ENCODE assay signal across 2 cellular contexts in genomic region chr11:77778118-77778517, GRCh38.
TF ChIP-seq lines count a peak whose summit lies in the region.

No MANE protein-coding gene starts in this region.

TF ChIP-seq in GM23338, 12 proteins besides CTCF, POLR2A, EP300 and RAD21:
- TF ChIP-seq NANOG (IDR thresholded peaks at IDR 0.05; ENCODE audit: borderline replicate concordance) = no peak
- no peak for TF ChIP-seq ZNF331 (CRISPR knock-in tag; IDR thresholded peaks at IDR 0.05; ENCODE audit: low read depth)
- TF ChIP-seq, protein P1, sequence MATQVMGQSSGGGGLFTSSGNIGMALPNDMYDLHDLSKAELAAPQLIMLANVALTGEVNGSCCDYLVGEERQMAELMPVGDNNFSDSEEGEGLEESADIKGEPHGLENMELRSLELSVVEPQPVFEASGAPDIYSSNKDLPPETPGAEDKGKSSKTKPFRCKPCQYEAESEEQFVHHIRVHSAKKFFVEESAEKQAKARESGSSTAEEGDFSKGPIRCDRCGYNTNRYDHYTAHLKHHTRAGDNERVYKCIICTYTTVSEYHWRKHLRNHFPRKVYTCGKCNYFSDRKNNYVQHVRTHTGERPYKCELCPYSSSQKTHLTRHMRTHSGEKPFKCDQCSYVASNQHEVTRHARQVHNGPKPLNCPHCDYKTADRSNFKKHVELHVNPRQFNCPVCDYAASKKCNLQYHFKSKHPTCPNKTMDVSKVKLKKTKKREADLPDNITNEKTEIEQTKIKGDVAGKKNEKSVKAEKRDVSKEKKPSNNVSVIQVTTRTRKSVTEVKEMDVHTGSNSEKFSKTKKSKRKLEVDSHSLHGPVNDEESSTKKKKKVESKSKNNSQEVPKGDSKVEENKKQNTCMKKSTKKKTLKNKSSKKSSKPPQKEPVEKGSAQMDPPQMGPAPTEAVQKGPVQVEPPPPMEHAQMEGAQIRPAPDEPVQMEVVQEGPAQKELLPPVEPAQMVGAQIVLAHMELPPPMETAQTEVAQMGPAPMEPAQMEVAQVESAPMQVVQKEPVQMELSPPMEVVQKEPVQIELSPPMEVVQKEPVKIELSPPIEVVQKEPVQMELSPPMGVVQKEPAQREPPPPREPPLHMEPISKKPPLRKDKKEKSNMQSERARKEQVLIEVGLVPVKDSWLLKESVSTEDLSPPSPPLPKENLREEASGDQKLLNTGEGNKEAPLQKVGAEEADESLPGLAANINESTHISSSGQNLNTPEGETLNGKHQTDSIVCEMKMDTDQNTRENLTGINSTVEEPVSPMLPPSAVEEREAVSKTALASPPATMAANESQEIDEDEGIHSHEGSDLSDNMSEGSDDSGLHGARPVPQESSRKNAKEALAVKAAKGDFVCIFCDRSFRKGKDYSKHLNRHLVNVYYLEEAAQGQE (IDR thresholded peaks at IDR 0.05; ENCODE audit: unreplicated experiment) = no peak
- TF ChIP-seq STAT1 (IDR thresholded peaks at IDR 0.05; ENCODE audit: unreplicated experiment) = no peak
- no peak for TF ChIP-seq EZH2phosphoT487 (IDR thresholded peaks at IDR 0.05; ENCODE audit: unreplicated experiment)
- TF ChIP-seq, protein P2, sequence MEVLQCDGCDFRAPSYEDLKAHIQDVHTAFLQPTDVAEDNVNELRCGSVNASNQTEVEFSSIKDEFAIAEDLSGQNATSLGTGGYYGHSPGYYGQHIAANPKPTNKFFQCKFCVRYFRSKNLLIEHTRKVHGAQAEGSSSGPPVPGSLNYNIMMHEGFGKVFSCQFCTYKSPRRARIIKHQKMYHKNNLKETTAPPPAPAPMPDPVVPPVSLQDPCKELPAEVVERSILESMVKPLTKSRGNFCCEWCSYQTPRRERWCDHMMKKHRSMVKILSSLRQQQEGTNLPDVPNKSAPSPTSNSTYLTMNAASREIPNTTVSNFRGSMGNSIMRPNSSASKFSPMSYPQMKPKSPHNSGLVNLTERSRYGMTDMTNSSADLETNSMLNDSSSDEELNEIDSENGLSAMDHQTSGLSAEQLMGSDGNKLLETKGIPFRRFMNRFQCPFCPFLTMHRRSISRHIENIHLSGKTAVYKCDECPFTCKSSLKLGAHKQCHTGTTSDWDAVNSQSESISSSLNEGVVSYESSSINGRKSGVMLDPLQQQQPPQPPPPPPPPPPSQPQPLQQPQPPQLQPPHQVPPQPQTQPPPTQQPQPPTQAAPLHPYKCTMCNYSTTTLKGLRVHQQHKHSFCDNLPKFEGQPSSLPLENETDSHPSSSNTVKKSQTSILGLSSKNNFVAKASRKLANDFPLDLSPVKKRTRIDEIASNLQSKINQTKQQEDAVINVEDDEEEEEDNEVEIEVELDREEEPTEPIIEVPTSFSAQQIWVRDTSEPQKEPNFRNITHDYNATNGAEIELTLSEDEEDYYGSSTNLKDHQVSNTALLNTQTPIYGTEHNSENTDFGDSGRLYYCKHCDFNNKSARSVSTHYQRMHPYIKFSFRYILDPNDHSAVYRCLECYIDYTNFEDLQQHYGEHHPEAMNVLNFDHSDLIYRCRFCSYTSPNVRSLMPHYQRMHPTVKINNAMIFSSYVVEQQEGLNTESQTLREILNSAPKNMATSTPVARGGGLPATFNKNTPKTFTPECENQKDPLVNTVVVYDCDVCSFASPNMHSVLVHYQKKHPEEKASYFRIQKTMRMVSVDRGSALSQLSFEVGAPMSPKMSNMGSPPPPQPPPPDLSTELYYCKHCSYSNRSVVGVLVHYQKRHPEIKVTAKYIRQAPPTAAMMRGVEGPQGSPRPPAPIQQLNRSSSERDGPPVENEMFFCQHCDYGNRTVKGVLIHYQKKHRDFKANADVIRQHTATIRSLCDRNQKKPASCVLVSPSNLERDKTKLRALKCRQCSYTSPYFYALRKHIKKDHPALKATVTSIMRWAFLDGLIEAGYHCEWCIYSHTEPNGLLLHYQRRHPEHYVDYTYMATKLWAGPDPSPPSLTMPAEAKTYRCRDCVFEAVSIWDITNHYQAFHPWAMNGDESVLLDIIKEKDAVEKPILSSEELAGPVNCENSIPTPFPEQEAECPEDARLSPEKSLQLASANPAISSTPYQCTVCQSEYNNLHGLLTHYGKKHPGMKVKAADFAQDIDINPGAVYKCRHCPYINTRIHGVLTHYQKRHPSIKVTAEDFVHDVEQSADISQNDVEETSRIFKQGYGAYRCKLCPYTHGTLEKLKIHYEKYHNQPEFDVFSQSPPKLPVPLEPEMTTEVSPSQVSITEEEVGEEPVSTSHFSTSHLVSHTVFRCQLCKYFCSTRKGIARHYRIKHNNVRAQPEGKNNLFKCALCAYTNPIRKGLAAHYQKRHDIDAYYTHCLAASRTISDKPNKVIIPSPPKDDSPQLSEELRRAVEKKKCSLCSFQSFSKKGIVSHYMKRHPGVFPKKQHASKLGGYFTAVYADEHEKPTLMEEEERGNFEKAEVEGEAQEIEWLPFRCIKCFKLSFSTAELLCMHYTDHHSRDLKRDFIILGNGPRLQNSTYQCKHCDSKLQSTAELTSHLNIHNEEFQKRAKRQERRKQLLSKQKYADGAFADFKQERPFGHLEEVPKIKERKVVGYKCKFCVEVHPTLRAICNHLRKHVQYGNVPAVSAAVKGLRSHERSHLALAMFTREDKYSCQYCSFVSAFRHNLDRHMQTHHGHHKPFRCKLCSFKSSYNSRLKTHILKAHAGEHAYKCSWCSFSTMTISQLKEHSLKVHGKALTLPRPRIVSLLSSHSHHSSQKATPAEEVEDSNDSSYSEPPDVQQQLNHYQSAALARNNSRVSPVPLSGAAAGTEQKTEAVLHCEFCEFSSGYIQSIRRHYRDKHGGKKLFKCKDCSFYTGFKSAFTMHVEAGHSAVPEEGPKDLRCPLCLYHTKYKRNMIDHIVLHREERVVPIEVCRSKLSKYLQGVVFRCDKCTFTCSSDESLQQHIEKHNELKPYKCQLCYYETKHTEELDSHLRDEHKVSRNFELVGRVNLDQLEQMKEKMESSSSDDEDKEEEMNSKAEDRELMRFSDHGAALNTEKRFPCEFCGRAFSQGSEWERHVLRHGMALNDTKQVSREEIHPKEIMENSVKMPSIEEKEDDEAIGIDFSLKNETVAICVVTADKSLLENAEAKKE (CRISPR knock-in tag; IDR thresholded peaks at IDR 0.05) = no peak
- no peak for TF ChIP-seq POLR2AphosphoS5 (IDR thresholded peaks at IDR 0.05; ENCODE audit: low read depth)
- TF ChIP-seq ZNF114 (CRISPR knock-in tag; IDR thresholded peaks at IDR 0.05) = no peak
- TF ChIP-seq ETS1 (IDR thresholded peaks at IDR 0.05) = no peak
- TF ChIP-seq CREB1 (CRISPR knock-in tag; IDR thresholded peaks at IDR 0.05; ENCODE audit: low read depth) = no peak
- no peak for TF ChIP-seq EZH2 (IDR thresholded peaks at IDR 0.05; ENCODE audit: low read depth, unreplicated experiment)
- no peak for TF ChIP-seq JUNB (IDR thresholded peaks at IDR 0.05; ENCODE audit: unreplicated experiment)

TF ChIP-seq in K562, 482 proteins besides CTCF, POLR2A, EP300 and RAD21:
- peak; percentile 96 for TF ChIP-seq PCBP2 (IDR thresholded peaks at IDR 0.05; ENCODE audit: low read depth, low read length, poor library complexity, severe bottlenecking)
- TF ChIP-seq HNRNPK (IDR thresholded peaks at IDR 0.05; ENCODE audit: low read depth, low read length, poor library complexity, severe bottlenecking) = peak; percentile 97
- TF ChIP-seq GATA2 (CRISPR knock-in tag; IDR thresholded peaks at IDR 0.05) = no peak
- TF ChIP-seq PCBP1 (IDR thresholded peaks at IDR 0.05; ENCODE audit: low read depth, low read length, poor library complexity, severe bottlenecking) = peak; percentile 92
- no peak for TF ChIP-seq ZFP91 (CRISPR knock-in tag; IDR thresholded peaks at IDR 0.05)
- TF ChIP-seq, protein P3, sequence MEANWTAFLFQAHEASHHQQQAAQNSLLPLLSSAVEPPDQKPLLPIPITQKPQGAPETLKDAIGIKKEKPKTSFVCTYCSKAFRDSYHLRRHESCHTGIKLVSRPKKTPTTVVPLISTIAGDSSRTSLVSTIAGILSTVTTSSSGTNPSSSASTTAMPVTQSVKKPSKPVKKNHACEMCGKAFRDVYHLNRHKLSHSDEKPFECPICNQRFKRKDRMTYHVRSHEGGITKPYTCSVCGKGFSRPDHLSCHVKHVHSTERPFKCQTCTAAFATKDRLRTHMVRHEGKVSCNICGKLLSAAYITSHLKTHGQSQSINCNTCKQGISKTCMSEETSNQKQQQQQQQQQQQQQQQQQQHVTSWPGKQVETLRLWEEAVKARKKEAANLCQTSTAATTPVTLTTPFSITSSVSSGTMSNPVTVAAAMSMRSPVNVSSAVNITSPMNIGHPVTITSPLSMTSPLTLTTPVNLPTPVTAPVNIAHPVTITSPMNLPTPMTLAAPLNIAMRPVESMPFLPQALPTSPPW (CRISPR knock-in tag; IDR thresholded peaks at IDR 0.05) = peak; percentile 49
TF ChIP-seq in K562: peak in this region for 4.
